ENCODE assay signal across 9 cellular contexts in the genomic region with DNA sequence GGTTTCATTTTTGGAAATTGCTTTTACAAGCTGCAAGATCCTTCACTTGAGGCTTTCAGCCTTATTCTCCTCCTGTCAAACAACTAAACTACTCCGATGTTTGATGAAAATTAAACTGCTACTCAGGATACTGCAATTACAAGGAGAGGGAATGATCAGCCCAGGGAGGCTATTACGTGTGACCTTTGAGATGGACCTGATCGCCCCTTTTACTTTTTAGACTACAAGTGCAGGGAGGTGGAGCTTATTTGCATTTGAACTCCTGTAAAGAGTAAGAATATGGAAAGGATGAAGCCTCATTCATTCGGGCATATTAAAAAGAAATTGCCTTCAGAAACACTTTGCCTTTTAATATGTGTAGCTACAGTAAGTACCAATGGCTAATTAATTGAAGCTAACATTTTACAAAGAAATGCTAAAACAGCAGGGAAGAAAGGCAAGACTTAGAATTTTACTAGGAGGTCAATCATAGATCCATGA.
DNase-seq lines count a peak whose midpoint lies in the region; ATAC-seq, FAIRE-seq and TF ChIP-seq lines count a peak whose summit lies in the region.
"Had no signal": no experiment of that assay in that cellular context is flagged by ENCODE, and none has a peak within 500 bp of the region (broad histone marks: within the 10 kb centered on the region; RNA-seq: fewer than 3 reads in every experiment).

No MANE protein-coding gene starts in this region.

- peaks cover 3% of the 10 kb centered on the region for H3K27me3 Mint-ChIP-seq in astrocyte (ENCODE audit: low read depth, unreplicated experiment)

- H4K20me1 ChIP-seq in astrocyte (ENCODE audit: insufficient read depth, low read length), result no peaks in the 10 kb centered on the region

- DNase-seq in left ventricle myocardium inferior, result no peak
- DNase-seq in left ventricle myocardium superior, result no peak
- no peak for DNase-seq in astrocyte (ENCODE audit: low read depth)
- peak; percentile 6 for DNase-seq in medulla oblongata (ENCODE audit: extremely low spot score)
- peak; percentile 49 for DNase-seq in superior temporal gyrus (ENCODE audit: extremely low spot score)
- DNase-seq in NCI-H1105 treated with DMSO at 0.1 percent for 48 hours (lab: John Stamatoyannopoulos, UW), result no peak
- DNase-seq: NCI-H524 treated with DMSO at 0.1 percent for 48 hours had no signal

- H3K27ac ChIP-seq in left ventricle myocardium inferior (replicated peaks) (no peak overlapping the region), astrocyte (ENCODE audit: low read depth, low read length) (no peak overlapping the region)

- H3K36me3 ChIP-seq in left ventricle myocardium inferior (no peaks in the 10 kb centered on the region), astrocyte (ENCODE audit: insufficient read depth, low read length) (no peaks in the 10 kb centered on the region)

- peak overlapping the region; percentile 70 for H3K4me3 ChIP-seq in left ventricle myocardium inferior
- no peak overlapping the region for H3K4me3 ChIP-seq in astrocyte (ENCODE audit: insufficient read depth, low read depth, low read length)

- H3K4me1 ChIP-seq in left ventricle myocardium inferior (peaks cover 44% of the 10 kb centered on the region), astrocyte (ENCODE audit: insufficient read depth, low read length) (peaks cover 12% of the 10 kb centered on the region)

- H3K4me2 ChIP-seq in astrocyte (ENCODE audit: low read length), result peak overlapping the region; percentile 32

- H3K9ac ChIP-seq in astrocyte (ENCODE audit: low read length), result no peak overlapping the region

- no peaks in the 10 kb centered on the region for H3K36me3 Mint-ChIP-seq in astrocyte (ENCODE audit: low read depth, unreplicated experiment)

- H3K9me3 Mint-ChIP-seq in astrocyte (ENCODE audit: unreplicated experiment), result peaks cover 3% of the 10 kb centered on the region

- H2AFZ ChIP-seq in astrocyte (ENCODE audit: low read depth, low read length), result no peak overlapping the region

- H3K27me3 ChIP-seq in left ventricle myocardium inferior (ENCODE audit: low read depth) (no peaks in the 10 kb centered on the region), astrocyte (ENCODE audit: insufficient read depth, low read length) (no peaks in the 10 kb centered on the region)

- no peaks in the 10 kb centered on the region for H3K79me2 ChIP-seq in astrocyte (ENCODE audit: insufficient read depth, low read length)

- no peak for ATAC-seq in left ventricle myocardium superior
- ATAC-seq in HG03565 (IDR thresholded peaks at IDR 0.05; ENCODE audit: unreplicated experiment), result no peak
- ATAC-seq in HG03432 (IDR thresholded peaks at IDR 0.05; ENCODE audit: unreplicated experiment), result no peak

- H3K4me3 Mint-ChIP-seq in astrocyte (ENCODE audit: unreplicated experiment), result peak overlapping the region; percentile 55

- H3K9me3 ChIP-seq in left ventricle myocardium inferior (replicated peaks), result no peaks in the 10 kb centered on the region
- no peaks in the 10 kb centered on the region for H3K9me3 ChIP-seq in astrocyte (ENCODE audit: insufficient read depth, low read depth, low read length)

- FAIRE-seq in astrocyte (lab: Jason Lieb, UNC), result no peak

- no peaks in the 10 kb centered on the region for H3K4me1 Mint-ChIP-seq in astrocyte (ENCODE audit: low read depth, unreplicated experiment)

- TF ChIP-seq CTCF in left ventricle myocardium inferior (IDR thresholded peaks at IDR 0.05; ENCODE audit: borderline replicate concordance) (no peak), astrocyte (IDR thresholded peaks at IDR 0.05; ENCODE audit: insufficient read depth, low read depth, low read length) (no peak)

- H3K27ac Mint-ChIP-seq in astrocyte (ENCODE audit: unreplicated experiment), result no peak overlapping the region

- intact Hi-C loops in left ventricle myocardium inferior (cut with micrococcal nuclease), result no loop called here
- intact Hi-C loops in left ventricle myocardium superior (cut with micrococcal nuclease), result no loop called here

Comparison
In these comparisons a context has a peak if more than half of its experiments do, and no peak if none do; other contexts are left out.
1. DNase-seq: peak in medulla oblongata (single experiment) and superior temporal gyrus (single experiment); none in left ventricle myocardium inferior (single experiment), left ventricle myocardium superior (single experiment), astrocyte (single experiment) and NCI-H1105 treated with DMSO at 0.1 percent for 48 hours (single experiment).